Comparison of ENCODE assay signal across 17 cellular contexts in the genomic region with DNA sequence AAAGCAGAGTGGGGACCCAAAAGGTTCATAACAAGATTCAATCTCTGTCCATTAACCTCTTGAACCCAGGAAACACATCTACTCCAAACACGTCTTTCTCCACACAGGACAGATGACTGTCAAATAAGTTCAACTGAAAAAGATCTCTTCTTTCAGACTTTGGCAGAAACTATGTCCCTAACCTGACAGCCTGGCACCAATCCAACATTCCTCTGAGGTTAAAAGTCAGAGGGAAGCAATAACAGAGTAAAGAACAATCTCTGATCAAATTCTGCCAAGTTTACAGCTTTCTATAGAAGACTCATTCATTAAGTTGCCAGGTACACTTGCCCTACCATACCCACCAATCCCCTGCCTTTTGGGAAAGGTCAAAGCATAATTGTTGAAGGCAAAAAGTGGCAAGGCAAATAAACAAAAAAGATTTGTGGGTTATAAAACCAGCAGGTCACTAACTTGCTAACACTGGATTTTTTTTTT. TPM values are rescaled to one million over a fixed set of nuclear protein-coding genes. Genes with fewer than 3 reads are reported as not detected.
DNase-seq lines count a peak whose midpoint lies in the region; ATAC-seq, FAIRE-seq and TF ChIP-seq lines count a peak whose summit lies in the region.
"Had no signal": no experiment of that assay in that cellular context is flagged by ENCODE, and none has a peak within 500 bp of the region (broad histone marks: within the 10 kb centered on the region; RNA-seq: fewer than 3 reads in every experiment).

No MANE protein-coding gene starts in this region.

- peaks cover 31% of the 10 kb centered on the region for H3K36me3 ChIP-seq in K562 (ENCODE audit: control insufficient read depth, insufficient read depth, low read length)
- H3K36me3 ChIP-seq: uterus had no signal

- H3K79me2 ChIP-seq in K562 (ENCODE audit: control insufficient read depth, insufficient read depth, low read length), result peaks cover 31% of the 10 kb centered on the region

- no peak for TF ChIP-seq POLR2A in K562 (conservative IDR thresholded peaks at IDR 0.05)

- no peak for FAIRE-seq in K562 (lab: Jason Lieb, UNC)
- FAIRE-seq: bronchial epithelial cell, GM19239 had no signal

- no peak overlapping the region for H3K9ac ChIP-seq in K562 (ENCODE audit: insufficient read depth in 1 of 2, low read depth in 2 of 2, low read length in 2 of 2)

- H3K9me3 ChIP-seq in K562 (replicated peaks; ENCODE audit: control insufficient read depth, insufficient read depth, low read depth, low read length) (no peaks in the 10 kb centered on the region), T-helper 17 cell (ENCODE audit: control insufficient read depth, low read length, poor library complexity, severe bottlenecking) (no peaks in the 10 kb centered on the region)
- H3K9me3 ChIP-seq: heart right ventricle, uterus had no signal

- no peak for TF ChIP-seq CTCF in C4-2B (conservative IDR thresholded peaks at IDR 0.05)
- no peak for TF ChIP-seq CTCF in K562 (IDR thresholded peaks at IDR 0.05 in 2 of 3, conservative IDR thresholded peaks at IDR 0.05 in 1 of 3; ENCODE audit: insufficient read depth in 2 of 3, low read depth in 1 of 3, low read length in 3 of 3)

- no peaks in the 10 kb centered on the region; the same call in 1 of the 2 replicates for H4K20me1 ChIP-seq in K562 (replicated peaks; ENCODE audit: control insufficient read depth, insufficient read depth, low read length)

- BruUV-seq in K562 (replicated peaks; lab: Mats Ljungman, UMichigan), result no TSS peak

- H3K27me3 Mint-ChIP-seq in activated CD4-positive, alpha-beta T cell treated with anti-CD3 and anti-CD28 coated beads, Interleukin-2, amount 10 ng/mL, durations not matched to agents 24 days and 14 days, result no peaks in the 10 kb centered on the region
- H3K27me3 Mint-ChIP-seq in activated CD4-positive, alpha-beta T cell treated with anti-CD3 and anti-CD28 coated beads for 36 hours, result no peaks in the 10 kb centered on the region
- no peaks in the 10 kb centered on the region for H3K27me3 Mint-ChIP-seq in T-helper 17 cell
- H3K27me3 Mint-ChIP-seq: memory B cell had no signal

- no peak overlapping the region for H3K27ac Mint-ChIP-seq in activated CD4-positive, alpha-beta T cell treated with anti-CD3 and anti-CD28 coated beads, Interleukin-2, amount 10 ng/mL, durations not matched to agents 24 days and 14 days
- H3K27ac Mint-ChIP-seq in activated CD4-positive, alpha-beta T cell treated with anti-CD3 and anti-CD28 coated beads for 36 hours, result no peak overlapping the region
- no peak overlapping the region for H3K27ac Mint-ChIP-seq in T-helper 17 cell
- H3K27ac Mint-ChIP-seq: activated T-helper 2 cell treated with anti-CD3 and anti-CD28 coated beads, Interferon-gamma antibody, Interleukin-2, Interleukin-4, amounts not matched to agents 10 μg/mL and 5 μg/mL and 100 μg/mL, durations not matched to agents 14 hours and 24 hours and 36 hours; memory B cell had no signal

- H3K4me3 ChIP-seq in K562, result no peak overlapping the region
- H3K4me3 ChIP-seq: heart right ventricle, uterus had no signal

- peaks cover 23% of the 10 kb centered on the region for H3K4me1 Mint-ChIP-seq in activated CD4-positive, alpha-beta T cell treated with anti-CD3 and anti-CD28 coated beads, Interleukin-2, amount 10 ng/mL, durations not matched to agents 24 days and 14 days
- H3K4me1 Mint-ChIP-seq in activated CD4-positive, alpha-beta T cell treated with anti-CD3 and anti-CD28 coated beads for 36 hours, result peaks cover 20% of the 10 kb centered on the region
- peaks cover 11% of the 10 kb centered on the region for H3K4me1 Mint-ChIP-seq in T-helper 17 cell

- H3K4me2 ChIP-seq in K562 (ENCODE audit: insufficient read depth, low read length), result no peak overlapping the region

- no peak for TF ChIP-seq RAD21 in K562 (CRISPR knock-in tag; conservative IDR thresholded peaks at IDR 0.05 in 1 of 2, IDR thresholded peaks at IDR 0.05 in 1 of 2)

- DNase-seq in HuH-7.5 (ENCODE audit: low spot score), result peak; percentile 20
- DNase-seq in K562 (ENCODE audit: extremely low read depth in 1 of 4, low spot score in 3 of 4), result peak in 1 of 4 experiments; percentile 13
- DNase-seq in lung microvascular endothelial cell (ENCODE audit: low read depth in 2 of 2), result peak; percentile 32 to 67
- no peak for DNase-seq in activated CD4-positive, alpha-beta T cell treated with anti-CD3 and anti-CD28 coated beads, Interleukin-2, amount 10 ng/mL, durations not matched to agents 24 days and 14 days
- no peak for DNase-seq in activated CD4-positive, alpha-beta T cell treated with anti-CD3 and anti-CD28 coated beads for 36 hours
- no peak for DNase-seq in T-helper 17 cell
- DNase-seq: DND-41, heart right ventricle, NCI-H2029, T-helper 2 cell, uterus had no signal

- H3K4me3 Mint-ChIP-seq in activated CD4-positive, alpha-beta T cell treated with anti-CD3 and anti-CD28 coated beads, Interleukin-2, amount 10 ng/mL, durations not matched to agents 24 days and 14 days, result no peak overlapping the region
- no peak overlapping the region for H3K4me3 Mint-ChIP-seq in activated CD4-positive, alpha-beta T cell treated with anti-CD3 and anti-CD28 coated beads for 36 hours
- H3K4me3 Mint-ChIP-seq in T-helper 17 cell, result no peak overlapping the region
- H3K4me3 Mint-ChIP-seq: memory B cell had no signal

- no peak for TF ChIP-seq EP300 in K562 (IDR thresholded peaks at IDR 0.05; ENCODE audit: low read length)

- H3K27ac ChIP-seq in C4-2B, result 0 out of 2 replicates have a peak overlapping the region, but pooled peaks have one; percentile 6
- H3K27ac ChIP-seq in K562 (ENCODE audit: extremely low read depth, low read depth, low read length), result no peak overlapping the region
- H3K27ac ChIP-seq: heart right ventricle, uterus had no signal

- H3K36me3 Mint-ChIP-seq in activated CD4-positive, alpha-beta T cell treated with anti-CD3 and anti-CD28 coated beads, Interleukin-2, amount 10 ng/mL, durations not matched to agents 24 days and 14 days (ENCODE audit: low read depth), result peaks cover 32% of the 10 kb centered on the region
- H3K36me3 Mint-ChIP-seq in activated CD4-positive, alpha-beta T cell treated with anti-CD3 and anti-CD28 coated beads for 36 hours (ENCODE audit: low read depth), result peaks cover 31% of the 10 kb centered on the region
- peaks cover 11% of the 10 kb centered on the region for H3K36me3 Mint-ChIP-seq in T-helper 17 cell (ENCODE audit: low read depth)

- H3K4me1 ChIP-seq in K562 (replicated peaks in 1 of 2; ENCODE audit: control insufficient read depth in 2 of 2, insufficient read depth in 2 of 2, low read length in 2 of 2), result no peaks in the 10 kb centered on the region

- in situ Hi-C loops in K562 (cut with MboI), result no loop called here

- POLR2A ChIA-PET in K562 (lab: Yijun Ruan, JAX), result interaction anchor here (0.5 to 1.0 kb wide), 5 partner anchors 9 to 208 kb away, joined by 3 to 4 read pairs (median 3); a partner anchor contains a TSS
- POLR2A ChIA-PET in activated CD4-positive, alpha-beta T cell treated with anti-CD3 and anti-CD28 coated beads for 36 hours (lab: Charles Lee), result no interaction called here

- CTCF ChIA-PET in K562 (lab: Yijun Ruan, JAX; ENCODE audit: low intra/inter-chr PET ratio), result interaction anchor here (0.7 kb wide), 1 partner anchor 16 kb away, joined by 3 read pairs; no protein-coding TSS in a partner anchor
- CTCF ChIA-PET in activated CD4-positive, alpha-beta T cell treated with anti-CD3 and anti-CD28 coated beads for 36 hours (lab: Charles Lee), result no interaction called here

- 11% methylated on average over 1 of the region's 1 CpG for WGBS in K562 (ENCODE audit: insufficient coverage, low coverage, missing lambda C conversion rate)

- H2AFZ ChIP-seq in K562 (ENCODE audit: low read depth, low read length), result no peak overlapping the region

- H3K9me3 Mint-ChIP-seq in activated CD4-positive, alpha-beta T cell treated with anti-CD3 and anti-CD28 coated beads, Interleukin-2, amount 10 ng/mL, durations not matched to agents 24 days and 14 days, result no peaks in the 10 kb centered on the region
- no peaks in the 10 kb centered on the region for H3K9me3 Mint-ChIP-seq in activated CD4-positive, alpha-beta T cell treated with anti-CD3 and anti-CD28 coated beads for 36 hours (ENCODE audit: low read depth)
- H3K9me3 Mint-ChIP-seq: activated T-helper 2 cell treated with anti-CD3 and anti-CD28 coated beads, Interferon-gamma antibody, Interleukin-2, Interleukin-4, amounts not matched to agents 10 μg/mL and 5 μg/mL and 100 μg/mL, durations not matched to agents 14 hours and 24 hours and 36 hours; memory B cell had no signal

- peaks cover 2% of the 10 kb centered on the region for H3K9me1 ChIP-seq in K562 (ENCODE audit: control insufficient read depth, insufficient read depth, low read length)

- intact Hi-C loops in K562 (cut with micrococcal nuclease), result no loop called here
- intact Hi-C loops in activated CD4-positive, alpha-beta T cell treated with anti-CD3 and anti-CD28 coated beads, Interleukin-2, amount 10 ng/mL, durations not matched to agents 24 days and 14 days (cut with micrococcal nuclease), result no loop called here
- intact Hi-C loops in activated CD4-positive, alpha-beta T cell treated with anti-CD3 and anti-CD28 coated beads for 36 hours (cut with DNase I, micrococcal nuclease), result no loop called here

- ATAC-seq in K562 (no peak), HG03097 (IDR thresholded peaks at IDR 0.05; ENCODE audit: low FRiP score, unreplicated experiment) (no peak), T-helper 17 cell (no peak)
- no peak for ATAC-seq in activated CD4-positive, alpha-beta T cell treated with anti-CD3 and anti-CD28 coated beads for 36 hours
- ATAC-seq: heart right ventricle had no signal

- no peaks in the 10 kb centered on the region for H3K27me3 ChIP-seq in K562 (ENCODE audit: control insufficient read depth in 2 of 2, insufficient read depth in 2 of 2, low read length in 2 of 2)
- H3K27me3 ChIP-seq: uterus had no signal

RNA-seq across cellular contexts. Expression of a gene that starts 31.9 kb away (rescaled TPM):
- total RNA-seq in K562 (2011; cell fraction: chromatin; rRNA removed; ENCODE audit: low replicate concordance), result 29.4 and 37.7 TPM in 2 replicates
- total RNA-seq in K562 (2011; cell fraction: nucleolus; rRNA removed), result 12.2 and 14.3 TPM in 2 replicates
- total RNA-seq in K562 (2011; cell fraction: nucleoplasm; rRNA removed), result 18.5 and 30.5 TPM in 2 replicates
- total RNA-seq in K562 (2014; rRNA removed) (6.7 and 6.9 TPM in 2 replicates), K562 (2014; rRNA removed; fragmentation: Illumina TruSeq; extraction: Trizol) (8.4 and 9.4 TPM in 2 replicates), K562 (2015; rRNA removed; fragmentation: Illumina TruSeq; extraction: Trizol) (8.6 and 8.7 TPM in 2 replicates), K562 (2021) (16.4 and 18.8 TPM in 2 replicates), lung microvascular endothelial cell (8.5 and 11.3 TPM in 2 replicates), T-helper 17 cell (10 to 100 TPM in 1 of 2 donors, 1 to 10 TPM in 1; 5.9 to 10.5 TPM)
- polyA plus RNA-seq in K562 (2011; rRNA removed) (6.7 and 7.4 TPM in 2 replicates), K562 (2014; fragmentation: Illumina TruSeq; extraction: Trizol) (8.9 and 10.9 TPM in 2 replicates), K562 (2014; fragmentation: Nextera tagmentation; extraction: Ambion mirVana) (under 1 TPM; 0.96 TPM), K562 (2014; rRNA removed) (4.5 and 5.5 TPM in 2 replicates)
- 4.1 and 4.9 TPM in 2 replicates for polyA plus RNA-seq in K562 (2011; cell fraction: cytosol; rRNA removed)
- 6.1 and 9.4 TPM in 2 replicates for polyA plus RNA-seq in K562 (2011; cell fraction: nucleus; rRNA removed)
- 6.3 and 8.0 TPM in 2 replicates for polyA plus RNA-seq in K562 (2012)
- 18.5 and 19.5 TPM in 2 replicates for polyA minus RNA-seq in K562 (2011; rRNA and poly(A)+ RNA removed)
- 5.2 and 7.5 TPM in 2 replicates for polyA minus RNA-seq in K562 (2011; cell fraction: cytosol; rRNA and poly(A)+ RNA removed)
- polyA minus RNA-seq in K562 (2011; cell fraction: nucleus; rRNA and poly(A)+ RNA removed), result 6.2 and 12.7 TPM in 2 replicates
- total RNA-seq in activated CD4-positive, alpha-beta T cell treated with anti-CD3 and anti-CD28 coated beads, Interleukin-2, amount 10 ng/mL, durations not matched to agents 24 days and 14 days, result 36.1 and 38.8 TPM in 2 replicates
- 10 to 100 TPM; 18.5 to 20.1 TPM for total RNA-seq in activated CD4-positive, alpha-beta T cell treated with anti-CD3 and anti-CD28 coated beads for 36 hours

RNA-seq across cellular contexts. Expression of a gene that starts 41.9 kb away (rescaled TPM):
- total RNA-seq in K562 (2011; cell fraction: chromatin; rRNA removed; ENCODE audit: low replicate concordance), result 9.3 and 16.8 TPM in 2 replicates
- 6.4 and 6.7 TPM in 2 replicates for total RNA-seq in K562 (2011; cell fraction: nucleolus; rRNA removed)
- 7.7 and 8.3 TPM in 2 replicates for total RNA-seq in K562 (2011; cell fraction: nucleoplasm; rRNA removed)
- total RNA-seq in K562 (2014; rRNA removed) (0.09 and 0.53 TPM in 2 replicates), K562 (2014; rRNA removed; fragmentation: Illumina TruSeq; extraction: Trizol) (0.38 and 0.51 TPM in 2 replicates), K562 (2015; rRNA removed; fragmentation: Illumina TruSeq; extraction: Trizol) (0.38 and 0.40 TPM in 2 replicates), K562 (2021) (0.56 and 1.3 TPM in 2 replicates), lung microvascular endothelial cell (0.40 and 0.87 TPM in 2 replicates), T-helper 17 cell (under 1 TPM; 0.35 to 0.73 TPM)
- polyA plus RNA-seq in K562 (2011; rRNA removed) (1.6 and 1.8 TPM in 2 replicates), K562 (2014; fragmentation: Illumina TruSeq; extraction: Trizol) (0.73 and 0.76 TPM in 2 replicates), K562 (2014; fragmentation: Nextera tagmentation; extraction: Ambion mirVana) (under 1 TPM; 0.34 to 0.45 TPM), K562 (2014; rRNA removed) (0.60 and 1.0 TPM in 2 replicates)
- 1.3 and 2.3 TPM in 2 replicates for polyA plus RNA-seq in K562 (2011; cell fraction: cytosol; rRNA removed)
- 12.2 and 13.9 TPM in 2 replicates for polyA plus RNA-seq in K562 (2011; cell fraction: nucleus; rRNA removed)
- 0.74 and 1.2 TPM in 2 replicates for polyA plus RNA-seq in K562 (2012)
- 0.96 and 1.8 TPM in 2 replicates for polyA minus RNA-seq in K562 (2011; rRNA and poly(A)+ RNA removed)
- polyA minus RNA-seq in K562 (2011; cell fraction: cytosol; rRNA and poly(A)+ RNA removed), result 1.1 TPM in 1 of 2 replicates, not detected in the other
- 3.4 and 3.6 TPM in 2 replicates for polyA minus RNA-seq in K562 (2011; cell fraction: nucleus; rRNA and poly(A)+ RNA removed)
- total RNA-seq in activated CD4-positive, alpha-beta T cell treated with anti-CD3 and anti-CD28 coated beads, Interleukin-2, amount 10 ng/mL, durations not matched to agents 24 days and 14 days, result 5.8 and 6.1 TPM in 2 replicates
- 1 to 10 TPM; 1.3 TPM for total RNA-seq in activated CD4-positive, alpha-beta T cell treated with anti-CD3 and anti-CD28 coated beads for 36 hours

RNA-seq across cellular contexts. Expression of a gene that starts 51.0 kb away (rescaled TPM):
- total RNA-seq in K562 (2011; cell fraction: chromatin; rRNA removed; ENCODE audit: low replicate concordance), result 36.8 and 50.0 TPM in 2 replicates
- total RNA-seq in K562 (2011; cell fraction: nucleolus; rRNA removed), result 22.8 and 30.1 TPM in 2 replicates
- 21.9 and 22.2 TPM in 2 replicates for total RNA-seq in K562 (2011; cell fraction: nucleoplasm; rRNA removed)
- total RNA-seq in K562 (2014; rRNA removed) (11.0 and 13.0 TPM in 2 replicates), K562 (2014; rRNA removed; fragmentation: Illumina TruSeq; extraction: Trizol) (28.2 and 28.4 TPM in 2 replicates), K562 (2015; rRNA removed; fragmentation: Illumina TruSeq; extraction: Trizol) (30.0 and 31.3 TPM in 2 replicates), K562 (2021) (78.5 and 87.1 TPM in 2 replicates), lung microvascular endothelial cell (7.5 and 8.3 TPM in 2 replicates), T-helper 17 cell (10 to 100 TPM; 47.2 to 53.2 TPM)
- polyA plus RNA-seq in K562 (2011; rRNA removed) (18.1 and 33.3 TPM in 2 replicates), K562 (2014; fragmentation: Illumina TruSeq; extraction: Trizol) (88.0 and 101 TPM in 2 replicates), K562 (2014; fragmentation: Nextera tagmentation; extraction: Ambion mirVana) (1 to 10 TPM; 3.0 to 8.3 TPM), K562 (2014; rRNA removed) (22.8 and 26.1 TPM in 2 replicates)
- 20.3 and 35.8 TPM in 2 replicates for polyA plus RNA-seq in K562 (2011; cell fraction: cytosol; rRNA removed)
- 21.9 and 25.6 TPM in 2 replicates for polyA plus RNA-seq in K562 (2011; cell fraction: nucleus; rRNA removed)
- polyA plus RNA-seq in K562 (2012), result 62.3 and 73.0 TPM in 2 replicates
- 25.2 and 30.7 TPM in 2 replicates for polyA minus RNA-seq in K562 (2011; rRNA and poly(A)+ RNA removed)
- 22.9 and 35.8 TPM in 2 replicates for polyA minus RNA-seq in K562 (2011; cell fraction: cytosol; rRNA and poly(A)+ RNA removed)
- 15.2 and 21.9 TPM in 2 replicates for polyA minus RNA-seq in K562 (2011; cell fraction: nucleus; rRNA and poly(A)+ RNA removed)
- 124 and 131 TPM in 2 replicates for total RNA-seq in activated CD4-positive, alpha-beta T cell treated with anti-CD3 and anti-CD28 coated beads, Interleukin-2, amount 10 ng/mL, durations not matched to agents 24 days and 14 days
- 10 to 100 TPM; 68.6 to 71.9 TPM for total RNA-seq in activated CD4-positive, alpha-beta T cell treated with anti-CD3 and anti-CD28 coated beads for 36 hours

Comparison
In these comparisons a context has a peak if more than half of its experiments do, and no peak if none do; other contexts are left out.
1. DNase-seq: peak in HuH-7.5 (single experiment) and lung microvascular endothelial cell (2 of 2); none in activated CD4-positive, alpha-beta T cell treated with anti-CD3 and anti-CD28 coated beads, Interleukin-2, amount 10 ng/mL, durations not matched to agents 24 days and 14 days (single experiment), activated CD4-positive, alpha-beta T cell treated with anti-CD3 and anti-CD28 coated beads for 36 hours (single experiment) and T-helper 17 cell (0 of 3).